In genomic region chr4:4677825-4678522, GRCh38 we compare ENCODE assay signal across 8 cellular contexts.
A peak's percentile ranks its signal among the peaks of the same experiment; 100 is the strongest.
DNase-seq lines count a peak whose midpoint lies in the region; ATAC-seq and TF ChIP-seq lines count a peak whose summit lies in the region.

No MANE protein-coding gene starts in this region.

- no peaks in the 10 kb centered on the region for H3K9me3 ChIP-seq in heart right ventricle
- no peaks in the 10 kb centered on the region for H3K9me3 ChIP-seq in subcutaneous abdominal adipose tissue (ENCODE audit: control insufficient read depth in 5 of 5, low read length in 5 of 5)

- H3K4me1 ChIP-seq in heart right ventricle (no peaks in the 10 kb centered on the region), subcutaneous abdominal adipose tissue (ENCODE audit: control insufficient read depth in 5 of 5, insufficient read depth in 5 of 5, low read length in 5 of 5) (peaks cover 0 to 13% (median 5%) of the 10 kb centered on the region in 5 donors)

- H3K36me3 ChIP-seq in heart right ventricle (no peaks in the 10 kb centered on the region), subcutaneous abdominal adipose tissue (ENCODE audit: control insufficient read depth in 5 of 5, insufficient read depth in 5 of 5, low read length in 5 of 5) (no peaks in the 10 kb centered on the region)

- H3K27ac ChIP-seq in heart right ventricle = no peak overlapping the region
- no peak overlapping the region for H3K27ac ChIP-seq in subcutaneous abdominal adipose tissue (ENCODE audit: low read depth, low read length)

- ATAC-seq in heart right ventricle (peak in 1 of 8 donors; percentile 61), HG02588 (IDR thresholded peaks at IDR 0.05; ENCODE audit: unreplicated experiment) (no peak), GM21528 (IDR thresholded peaks at IDR 0.05; ENCODE audit: low FRiP score, unreplicated experiment) (no peak)

- peak; percentile 5 to 63 (median 57) for TF ChIP-seq CTCF in heart right ventricle (IDR thresholded peaks at IDR 0.05)

- intact Hi-C loops in heart right ventricle (cut with DNase I) = loop anchor here in 2 of 10 donors (10.0 kb wide), 2 partner anchors 197 to 207 kb away; no protein-coding TSS in a partner anchor

- peak; percentile 9 for DNase-seq in NCI-H748 (lab: John Stamatoyannopoulos, UW; ENCODE audit: unreplicated experiment)
- DNase-seq in NCI-H748 treated with DMSO at 0.1 percent for 48 hours (lab: John Stamatoyannopoulos, UW) = no peak
- peak; percentile 36 for DNase-seq in RPMI7951 (ENCODE audit: low read depth)
- DNase-seq in heart right ventricle = peak in 1 of 2 donors; percentile 5
- DNase-seq in SIG-M5 (lab: John Stamatoyannopoulos, UW) = no peak

- H3K9ac ChIP-seq in subcutaneous abdominal adipose tissue (ENCODE audit: low read length in 5 of 5) = peak overlapping the region in 1 of 5 donors; percentile 37

- H3K27me3 ChIP-seq in heart right ventricle (no peaks in the 10 kb centered on the region), subcutaneous abdominal adipose tissue (ENCODE audit: control insufficient read depth in 5 of 5, insufficient read depth in 4 of 5, low read length in 5 of 5) (no peaks in the 10 kb centered on the region)

- H3K4me3 ChIP-seq in heart right ventricle (peak overlapping the region in 2 of 10 donors; percentile 1 to 10), subcutaneous abdominal adipose tissue (ENCODE audit: low read depth in 1 of 5, low read length in 5 of 5) (peak overlapping the region; percentile 4 to 53 (median 29))

- 36 to 37% methylated on average over 16 of the region's 16 CpGs for WGBS in heart right ventricle, 2 donors

Comparison
In these comparisons a context has a peak if more than half of its experiments do, and no peak if none do; other contexts are left out.
1. DNase-seq: peak in NCI-H748 (single experiment) and RPMI7951 (single experiment); none in NCI-H748 treated with DMSO at 0.1 percent for 48 hours (single experiment) and SIG-M5 (single experiment).